ENCODE assay signal across 16 cellular contexts in the genomic region with DNA sequence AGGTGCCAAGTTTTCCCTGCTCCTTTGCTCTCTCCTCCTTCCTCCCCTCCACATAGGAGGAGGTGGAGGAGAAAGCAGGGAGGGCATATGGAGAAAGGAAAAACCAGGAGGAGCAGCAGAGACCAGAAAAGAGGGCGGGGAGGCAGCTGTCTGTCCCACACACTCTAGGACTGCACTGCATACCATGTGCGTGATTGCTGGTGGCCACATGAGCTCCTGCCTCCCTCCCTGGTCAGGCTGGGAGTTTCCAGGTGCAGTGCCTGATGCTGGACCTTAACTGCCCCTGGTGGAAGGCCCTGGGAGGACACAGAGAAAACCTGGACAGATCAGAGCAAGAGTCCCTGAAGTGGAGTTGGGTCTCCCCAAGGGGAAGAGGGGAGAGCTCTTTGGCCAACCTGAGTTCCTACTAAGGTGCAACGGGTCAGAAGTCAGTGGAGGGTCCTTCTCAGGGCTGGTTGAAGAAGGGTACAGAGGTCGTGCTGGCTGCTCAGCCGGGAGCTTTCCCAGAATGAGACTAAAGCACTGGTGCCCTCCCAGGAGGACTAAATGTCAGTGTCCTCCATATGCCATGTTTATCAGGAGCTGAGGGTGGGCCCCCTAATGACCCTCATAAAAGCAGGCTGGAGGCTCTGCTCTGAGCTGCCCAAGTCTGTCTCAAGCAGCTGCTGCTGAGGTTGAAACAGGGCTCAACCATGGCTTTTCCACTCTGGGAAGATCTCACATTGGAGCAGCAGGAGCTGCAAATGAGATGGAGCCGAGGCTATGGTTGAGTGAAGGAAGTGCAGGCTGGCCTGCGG. TPM values are rescaled to one million over a fixed set of nuclear protein-coding genes. Genes with fewer than 3 reads are reported as not detected.
DNase-seq lines count a peak whose midpoint lies in the region; ATAC-seq and TF ChIP-seq lines count a peak whose summit lies in the region.
"Had no signal": no experiment of that assay in that cellular context is flagged by ENCODE, and none has a peak within 500 bp of the region (broad histone marks: within the 10 kb centered on the region; RNA-seq: fewer than 3 reads in every experiment).

No MANE protein-coding gene starts in this region.

- 58% methylated on average over 6 of the region's 7 CpGs for WGBS in SK-N-SH (ENCODE audit: low lambda C conversion rate)

- no peaks in the 10 kb centered on the region for H3K36me3 ChIP-seq in SK-N-SH (replicated peaks in 1 of 2; ENCODE audit: control insufficient read depth in 1 of 2, insufficient read depth in 2 of 2, low read length in 1 of 2)
- H3K36me3 ChIP-seq: cardiac muscle cell, esophagus squamous epithelium, SJSA1 had no signal

- H3K79me2 ChIP-seq in SK-N-SH (ENCODE audit: insufficient read depth): no peaks in the 10 kb centered on the region

- POLR2A ChIA-PET in SK-N-SH (lab: Yijun Ruan, JAX) (interaction anchor here (0.6 kb wide), 1 partner anchor 149 kb away, joined by 4 read pairs; no protein-coding TSS in a partner anchor), WTC11 (lab: Charles Lee) (no interaction called here)

- H2AFZ ChIP-seq in SK-N-SH (ENCODE audit: low read depth): no peak overlapping the region

- CTCF ChIA-PET in SK-N-SH (lab: Yijun Ruan, JAX) (interaction anchor here (0.6 to 8.1 kb wide), 28 partner anchors 11 to 529 kb away, joined by 3 to 187 read pairs (median 6); no protein-coding TSS in a partner anchor), WTC11 (lab: Charles Lee) (interaction anchor here (0.6 to 3.8 kb wide), 32 partner anchors 10 to 530 kb away, joined by 3 to 49 read pairs (median 6); partner anchors contain the start of genes GPR37L1, PTPN7 and UBE2T)

- no peak overlapping the region for H3K27ac ChIP-seq in SK-N-SH (ENCODE audit: low read depth in 2 of 2, low read length in 1 of 2)
- H3K27ac ChIP-seq: cardiac muscle cell, esophagus squamous epithelium, HL-60, SJSA1 had no signal

- H3K4me1 Mint-ChIP-seq in WTC11 (peaks cover 4% of the 10 kb centered on the region), type B pancreatic cell (ENCODE audit: unreplicated experiment) (no peaks in the 10 kb centered on the region)

- H3K4me3 ChIP-seq in SK-N-SH (ENCODE audit: low read depth in 2 of 2, low read length in 1 of 2): no peak overlapping the region
- H3K4me3 ChIP-seq: cardiac muscle cell, esophagus squamous epithelium, SJSA1 had no signal

- H3K9me3 Mint-ChIP-seq in WTC11 (no peaks in the 10 kb centered on the region), type B pancreatic cell (no peaks in the 10 kb centered on the region)

- TF ChIP-seq RAD21 in SK-N-SH (IDR thresholded peaks at IDR 0.05; ENCODE audit: low read length): no peak

- H3K4me1 ChIP-seq in SK-N-SH (ENCODE audit: control insufficient read depth in 1 of 2, insufficient read depth in 2 of 2, low read depth in 1 of 2, low read length in 1 of 2): peaks cover 0 to 10% of the 10 kb centered on the region in 2 experiments; a peak in 1 of 4 replicates

- peaks cover 18% of the 10 kb centered on the region for H3K27me3 ChIP-seq in SK-N-SH (ENCODE audit: insufficient read depth)

- no peaks in the 10 kb centered on the region for H4K20me1 ChIP-seq in SK-N-SH (ENCODE audit: insufficient read depth)

- ATAC-seq in SK-N-SH treated with all-trans-retinoic acid at 6 μM for 48 hours (peak; percentile 51), WTC11 (no peak)
- ATAC-seq: activated CD4-positive, alpha-beta T cell treated with anti-CD3 and anti-CD28 coated beads for 36 hours had no signal

- H3K9ac ChIP-seq in SK-N-SH: no peak overlapping the region

- no peak for TF ChIP-seq EP300 in SK-N-SH (IDR thresholded peaks at IDR 0.05; ENCODE audit: borderline replicate concordance in 1 of 2, low read depth in 1 of 2, low read length in 1 of 2)

- no peaks in the 10 kb centered on the region for H3K9me2 ChIP-seq in SK-N-SH

- H3K4me2 ChIP-seq in SK-N-SH: no peak overlapping the region

- peaks cover 21% of the 10 kb centered on the region for H3K27me3 Mint-ChIP-seq in WTC11 (ENCODE audit: low read depth)
- H3K27me3 Mint-ChIP-seq in type B pancreatic cell: peaks cover 38% of the 10 kb centered on the region

- no peaks in the 10 kb centered on the region for H3F3A ChIP-seq in SK-N-SH (replicated peaks; ENCODE audit: insufficient read depth)

- H3K36me3 Mint-ChIP-seq in WTC11 (no peaks in the 10 kb centered on the region), type B pancreatic cell (no peaks in the 10 kb centered on the region)

- H3K9me3 ChIP-seq in SK-N-SH: no peaks in the 10 kb centered on the region
- H3K9me3 ChIP-seq: esophagus squamous epithelium, SJSA1 had no signal

- TF ChIP-seq CTCF in SK-N-SH (IDR thresholded peaks at IDR 0.05): no peak; the same call in 1 of the 2 replicates
- no peak for TF ChIP-seq CTCF in WTC11 (IDR thresholded peaks at IDR 0.05)
- TF ChIP-seq CTCF in type B pancreatic cell (conservative IDR thresholded peaks at IDR 0.05): peak; percentile 40

- H3K27ac Mint-ChIP-seq in WTC11 (no peak overlapping the region), type B pancreatic cell (no peak overlapping the region)
- H3K27ac Mint-ChIP-seq: activated CD4-positive, alpha-beta T cell treated with anti-CD3 and anti-CD28 coated beads for 36 hours had no signal

- DNase-seq in SK-N-SH: no peak
- DNase-seq in WTC11 (ENCODE audit: low spot score): peak; percentile 42
- peak; percentile 80 for DNase-seq in islet precursor cell
- DNase-seq in type B pancreatic cell (ENCODE audit: extremely low spot score, unreplicated experiment): no peak
- no peak for DNase-seq in AG08396 (ENCODE audit: low spot score)
- no peak for DNase-seq in NCI-H1436 (lab: John Stamatoyannopoulos, UW)
- DNase-seq in globus pallidus (ENCODE audit: low spot score): no peak
- DNase-seq: activated CD4-positive, alpha-beta T cell treated with anti-CD3 and anti-CD28 coated beads for 36 hours; AML-193; esophagus squamous epithelium; NCI-H446 had no signal

- no peak overlapping the region for H3K4me3 Mint-ChIP-seq in WTC11
- H3K4me3 Mint-ChIP-seq in type B pancreatic cell: no peak overlapping the region
- H3K4me3 Mint-ChIP-seq: activated CD4-positive, alpha-beta T cell treated with anti-CD3 and anti-CD28 coated beads for 36 hours had no signal

TF ChIP-seq in SK-N-SH, 30 proteins besides CTCF, POLR2A, EP300 and RAD21:
- TF ChIP-seq RCOR1 (IDR thresholded peaks at IDR 0.05; ENCODE audit: low read length) (no peak), IRF3 (IDR thresholded peaks at IDR 0.05; ENCODE audit: low read depth, low read length) (no peak), RXRA (IDR thresholded peaks at IDR 0.05; ENCODE audit: borderline replicate concordance, low read depth) (no peak), MXI1 (IDR thresholded peaks at IDR 0.05; ENCODE audit: low read depth, low read length) (no peak), ELF1 (IDR thresholded peaks at IDR 0.05) (no peak)
TF ChIP-seq in SK-N-SH: peak in this region for 0.

TF ChIP-seq in WTC11, 78 proteins besides CTCF, POLR2A, EP300 and RAD21 (continues in another document):
- TF ChIP-seq, protein P1, sequence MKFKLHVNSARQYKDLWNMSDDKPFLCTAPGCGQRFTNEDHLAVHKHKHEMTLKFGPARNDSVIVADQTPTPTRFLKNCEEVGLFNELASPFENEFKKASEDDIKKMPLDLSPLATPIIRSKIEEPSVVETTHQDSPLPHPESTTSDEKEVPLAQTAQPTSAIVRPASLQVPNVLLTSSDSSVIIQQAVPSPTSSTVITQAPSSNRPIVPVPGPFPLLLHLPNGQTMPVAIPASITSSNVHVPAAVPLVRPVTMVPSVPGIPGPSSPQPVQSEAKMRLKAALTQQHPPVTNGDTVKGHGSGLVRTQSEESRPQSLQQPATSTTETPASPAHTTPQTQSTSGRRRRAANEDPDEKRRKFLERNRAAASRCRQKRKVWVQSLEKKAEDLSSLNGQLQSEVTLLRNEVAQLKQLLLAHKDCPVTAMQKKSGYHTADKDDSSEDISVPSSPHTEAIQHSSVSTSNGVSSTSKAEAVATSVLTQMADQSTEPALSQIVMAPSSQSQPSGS (CRISPR knock-in tag; IDR thresholded peaks at IDR 0.05; ENCODE audit: borderline replicate concordance, low read depth): no peak

RNA-seq across cellular contexts. Expression of gene LGR6, which starts 3.5 kb away (rescaled TPM):
- polyA plus RNA-seq in SK-N-SH (2012; rRNA removed): 0.03 TPM in 1 of 2 replicates, not detected in the other
- 0.03 TPM in 1 of 2 replicates, not detected in the other for polyA plus RNA-seq in SK-N-SH (2012; cell fraction: cytosol; rRNA removed)
- polyA plus RNA-seq in SK-N-SH (2012; cell fraction: nucleus; rRNA removed): 0.06 TPM in 1 of 2 replicates, not detected in the other
- total RNA-seq in WTC11 (2021) (0.78 to 1.1 TPM (median 1.1 TPM) in 3 replicates), type B pancreatic cell (ENCODE audit: low replicate concordance) (2.8 and 6.9 TPM in 2 replicates)
- total RNA-seq: cardiac muscle cell, SJSA1 had no signal
- polyA plus RNA-seq: neural cell had no signal

RNA-seq across cellular contexts. Expression of gene PTPN7, which starts 29.7 kb away (rescaled TPM):
- polyA plus RNA-seq in SK-N-SH (2012; rRNA removed): not detected in 2 replicates
- polyA plus RNA-seq in SK-N-SH (2012; cell fraction: cytosol; rRNA removed): 0.01 TPM in 1 of 2 replicates, not detected in the other
- not detected in 2 replicates for polyA plus RNA-seq in SK-N-SH (2012; cell fraction: nucleus; rRNA removed)
- total RNA-seq in WTC11 (2021) (0.98 to 1.1 TPM (median 1.1 TPM) in 3 replicates), type B pancreatic cell (ENCODE audit: low replicate concordance) (0.29 TPM in 1 of 2 replicates, not detected in the other)
- total RNA-seq: cardiac muscle cell, SJSA1 had no signal
- polyA plus RNA-seq: cardiac muscle cell had no signal

RNA-seq across cellular contexts. Expression of gene ARL8A, which starts 45.6 kb away (rescaled TPM):
- 62.0 and 66.9 TPM in 2 replicates for polyA plus RNA-seq in SK-N-SH (2012; rRNA removed)
- 47.7 and 57.8 TPM in 2 replicates for polyA plus RNA-seq in SK-N-SH (2012; cell fraction: cytosol; rRNA removed)
- 77.1 and 78.7 TPM in 2 replicates for polyA plus RNA-seq in SK-N-SH (2012; cell fraction: nucleus; rRNA removed)
- 47.2 to 58.5 TPM (median 50.9 TPM) in 3 replicates for total RNA-seq in WTC11 (2021)
- 58.6 and 69.1 TPM in 2 replicates for total RNA-seq in type B pancreatic cell (ENCODE audit: low replicate concordance)

Comparison
In these comparisons a context has a peak if more than half of its experiments do, and no peak if none do; other contexts are left out.
1. DNase-seq: peak in WTC11 (single experiment) and islet precursor cell (single experiment); none in SK-N-SH (single experiment), type B pancreatic cell (single experiment), AG08396 (single experiment), NCI-H1436 (single experiment) and globus pallidus (single experiment).